In the genomic region with DNA sequence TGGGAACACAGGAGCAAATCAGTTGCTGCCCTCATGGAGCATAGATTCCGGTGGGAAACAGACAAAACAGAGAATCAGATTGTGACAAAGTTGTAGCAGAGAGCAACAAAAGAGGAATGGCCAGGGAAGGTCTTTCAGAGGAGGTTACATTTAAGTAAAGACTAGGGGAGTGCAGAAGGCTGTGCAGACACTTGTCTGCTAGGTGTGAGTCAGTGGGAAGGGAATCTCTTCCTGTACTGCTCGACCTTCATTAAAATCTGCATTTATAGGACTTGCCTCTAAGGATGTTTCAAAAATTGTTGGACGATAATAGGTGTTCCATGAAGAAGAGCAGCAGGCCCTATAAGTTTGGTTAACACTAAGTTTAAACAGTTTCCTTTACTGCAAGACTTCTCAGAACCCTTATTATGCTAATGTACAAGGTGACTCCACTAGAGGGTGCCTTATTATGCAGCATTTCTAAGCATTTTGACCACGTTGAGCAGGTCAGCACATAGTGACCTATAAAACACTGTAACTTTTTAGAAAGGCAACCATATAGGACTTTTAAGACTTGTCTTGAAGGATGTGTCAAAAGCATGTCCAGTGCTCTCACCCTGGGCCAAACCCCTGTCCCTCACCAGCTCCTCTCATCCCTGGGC, we compare ENCODE assay signal across 8 cellular contexts.
DNase-seq lines count a peak whose midpoint lies in the region; ATAC-seq and TF ChIP-seq lines count a peak whose summit lies in the region.

No MANE protein-coding gene starts in this region.

- H3K36me3 ChIP-seq in psoas muscle (ENCODE audit: insufficient read depth in 1 of 2, low read depth in 1 of 2) (no peaks in the 10 kb centered on the region), gastroesophageal sphincter (no peaks in the 10 kb centered on the region)

- DNase-seq in NCI-H748 (lab: John Stamatoyannopoulos, UW; ENCODE audit: unreplicated experiment), result peak; percentile 4
- DNase-seq in NCI-H748 treated with DMSO at 0.1 percent for 48 hours (lab: John Stamatoyannopoulos, UW), result no peak
- peak; percentile 57 for DNase-seq in NCI-H69 (lab: John Stamatoyannopoulos, UW)
- peak; percentile 6 to 13 for DNase-seq in erythroblast (lab: John Stamatoyannopoulos, UW)
- DNase-seq in psoas muscle, result no peak
- no peak for DNase-seq in occipital lobe (lab: John Stamatoyannopoulos, UW)
- DNase-seq in AG20443 (ENCODE audit: low spot score), result no peak

- intact Hi-C loops in psoas muscle (cut with DNase I), result no loop called here

- H3K4me1 ChIP-seq in psoas muscle, result no peaks in the 10 kb centered on the region
- H3K4me1 ChIP-seq in gastroesophageal sphincter, result no peaks in the 10 kb centered on the region

- ATAC-seq in psoas muscle (no peak), gastroesophageal sphincter (no peak)

- no peak for TF ChIP-seq POLR2A in erythroblast (IDR thresholded peaks at IDR 0.05; ENCODE audit: low read length)
- no peak for TF ChIP-seq POLR2A in gastroesophageal sphincter (IDR thresholded peaks at IDR 0.05)

- H3K27ac ChIP-seq in psoas muscle (no peak overlapping the region), gastroesophageal sphincter (no peak overlapping the region)

- no peak overlapping the region for H3K4me3 ChIP-seq in psoas muscle
- no peak overlapping the region for H3K4me3 ChIP-seq in gastroesophageal sphincter

- 64 to 71% (median 68%) methylated on average over 4 of the region's 4 CpGs for WGBS in psoas muscle, 3 donors
- WGBS in gastroesophageal sphincter (ENCODE audit: low coverage in 1 of 2), 2 donors, result 52 to 67% methylated on average over 3 to 4 of the region's 4 CpGs

- TF ChIP-seq CTCF in psoas muscle (IDR thresholded peaks at IDR 0.05) (peak; percentile 9), gastroesophageal sphincter (IDR thresholded peaks at IDR 0.05) (no peak)

- H3K9me3 ChIP-seq in psoas muscle (no peaks in the 10 kb centered on the region), gastroesophageal sphincter (no peaks in the 10 kb centered on the region)

- TF ChIP-seq EP300 in gastroesophageal sphincter (IDR thresholded peaks at IDR 0.05), result no peak

- H3K27me3 ChIP-seq in psoas muscle (ENCODE audit: insufficient read depth in 3 of 3, low read length in 2 of 3), result no peaks in the 10 kb centered on the region
- no peaks in the 10 kb centered on the region for H3K27me3 ChIP-seq in gastroesophageal sphincter

Comparison
In these comparisons a context has a peak if more than half of its experiments do, and no peak if none do; other contexts are left out.
1. DNase-seq: peak in NCI-H748 (single experiment), NCI-H69 (single experiment) and erythroblast (2 of 2); none in NCI-H748 treated with DMSO at 0.1 percent for 48 hours (single experiment), psoas muscle (0 of 2), occipital lobe (single experiment) and AG20443 (single experiment).